18 cellular contexts compared by ENCODE assay signal in genomic region chr2:75676464-75676863, GRCh38. TPM values are rescaled to one million over a fixed set of nuclear protein-coding genes. Genes with fewer than 3 reads are reported as not detected.
DNase-seq lines count a peak whose midpoint lies in the region; ATAC-seq, FAIRE-seq and TF ChIP-seq lines count a peak whose summit lies in the region.
"Had no signal": no experiment of that assay in that cellular context is flagged by ENCODE, and none has a peak within 500 bp of the region (broad histone marks: within the 10 kb centered on the region; RNA-seq: fewer than 3 reads in every experiment).

No MANE protein-coding gene starts in this region.

- TF ChIP-seq EP300 in HepG2 (IDR thresholded peaks at IDR 0.05; ENCODE audit: low read depth in 2 of 2, low read length in 2 of 2) (no peak), HepG2 (CRISPR knock-in tag; IDR thresholded peaks at IDR 0.05; ENCODE audit: borderline replicate concordance) (no peak)

- H3K9me3 ChIP-seq in right lobe of liver, result no peaks in the 10 kb centered on the region
- H3K9me3 ChIP-seq in HepG2 (ENCODE audit: low read length), result no peaks in the 10 kb centered on the region
- H3K9me3 ChIP-seq in skeletal muscle tissue (ENCODE audit: control insufficient read depth in 3 of 3, low read length in 3 of 3), result no peaks in the 10 kb centered on the region
- H3K9me3 ChIP-seq in vagina, result no peaks in the 10 kb centered on the region
- H3K9me3 ChIP-seq: BE2C had no signal

- no peak for TF ChIP-seq CTCF in right lobe of liver (IDR thresholded peaks at IDR 0.05)
- TF ChIP-seq CTCF in HepG2 (CRISPR knock-in tag; IDR thresholded peaks at IDR 0.05), result no peak
- TF ChIP-seq CTCF in vagina (IDR thresholded peaks at IDR 0.05), result no peak

- ATAC-seq in right lobe of liver (peak in 3 of 4 donors; percentile 36 to 69 (median 50)), HepG2 (no peak)

- TF ChIP-seq RAD21 in HepG2 (CRISPR knock-in tag; IDR thresholded peaks at IDR 0.05), result no peak

- no peaks in the 10 kb centered on the region for H3K27me3 Mint-ChIP-seq in activated T-helper 2 cell treated with anti-CD3 and anti-CD28 coated beads, Interferon-gamma antibody, Interleukin-2, Interleukin-4, amounts not matched to agents 10 μg/mL and 5 μg/mL and 100 μg/mL, durations not matched to agents 14 hours and 24 hours and 36 hours (ENCODE audit: low read depth)
- H3K27me3 Mint-ChIP-seq: CD4-positive, CD25-positive, alpha-beta regulatory T cell; CD8-positive, alpha-beta memory T cell had no signal

- 72% methylated on average over 3 of the region's 3 CpGs for WGBS in right lobe of liver (ENCODE audit: insufficient coverage, low coverage, low lambda C conversion rate, missing lambda C conversion rate)
- 96% methylated on average over 3 of the region's 3 CpGs for WGBS in HepG2 (ENCODE audit: low lambda C conversion rate)

- no peaks in the 10 kb centered on the region for H4K20me1 ChIP-seq in HepG2 (ENCODE audit: insufficient read depth, low read length)

- H3K4me1 ChIP-seq in right lobe of liver (peaks cover 0 to 17% (median 8%) of the 10 kb centered on the region in 4 donors), HepG2 (ENCODE audit: insufficient read depth, low read length) (no peaks in the 10 kb centered on the region), skeletal muscle tissue (ENCODE audit: control insufficient read depth in 3 of 3, insufficient read depth in 3 of 3, low read length in 3 of 3) (peaks cover 9 to 17% (median 14%) of the 10 kb centered on the region in 3 donors), vagina (no peaks in the 10 kb centered on the region)
- H3K4me1 ChIP-seq: BE2C had no signal

- CTCF ChIA-PET in HepG2 (lab: Yijun Ruan, JAX; ENCODE audit: low intra/inter-chr PET ratio, low total read pairs), result interaction anchor here (1.2 to 3.9 kb wide), 3 partner anchors 30 to 39 kb away, joined by 3 to 71 read pairs (median 3); partner anchors contain the start of gene MRPL19

- H2AFZ ChIP-seq in HepG2 (ENCODE audit: low read length), result no peak overlapping the region

- intact Hi-C loops in right lobe of liver (cut with DNase I) (no loop called here), HepG2 (cut with micrococcal nuclease; ENCODE audit: unreplicated experiment) (no loop called here), vagina (cut with DNase I) (no loop called here)
- intact Hi-C loops in activated T-helper 2 cell treated with anti-CD3 and anti-CD28 coated beads, Interferon-gamma antibody, Interleukin-2, Interleukin-4, amounts not matched to agents 10 μg/mL and 5 μg/mL and 100 μg/mL, durations not matched to agents 14 hours and 24 hours and 36 hours (cut with micrococcal nuclease), result loop anchor here (5.0 kb wide), 1 partner anchor 36 kb away; the partner anchor contains the start of gene GCFC2

- H3K4me1 Mint-ChIP-seq in activated T-helper 2 cell treated with anti-CD3 and anti-CD28 coated beads, Interferon-gamma antibody, Interleukin-2, Interleukin-4, amounts not matched to agents 10 μg/mL and 5 μg/mL and 100 μg/mL, durations not matched to agents 14 hours and 24 hours and 36 hours (ENCODE audit: low read depth), result peaks cover 18% of the 10 kb centered on the region
- H3K4me1 Mint-ChIP-seq: H9 had no signal

- H3K4me2 ChIP-seq in HepG2 (ENCODE audit: low read depth, low read length), result no peak overlapping the region

- H3K9ac ChIP-seq in HepG2 (ENCODE audit: insufficient read depth, low read depth, low read length) (no peak overlapping the region), skeletal muscle tissue (ENCODE audit: low read depth in 1 of 3, low read length in 3 of 3) (no peak overlapping the region)

- H3K27me3 ChIP-seq in right lobe of liver (no peaks in the 10 kb centered on the region), HepG2 (ENCODE audit: control insufficient read depth in 1 of 2, insufficient read depth in 2 of 2, low read length in 2 of 2) (no peaks in the 10 kb centered on the region), skeletal muscle tissue (ENCODE audit: control insufficient read depth in 3 of 3, insufficient read depth in 3 of 3, low read length in 3 of 3) (no peaks in the 10 kb centered on the region), vagina (no peaks in the 10 kb centered on the region)
- H3K27me3 ChIP-seq: BE2C had no signal

- TF ChIP-seq POLR2A in right lobe of liver (IDR thresholded peaks at IDR 0.05), result no peak
- TF ChIP-seq POLR2A in HepG2 (IDR thresholded peaks at IDR 0.05; ENCODE audit: insufficient read depth in 1 of 2, low read depth in 2 of 2, low read length in 2 of 2), result no peak
- no peak for TF ChIP-seq POLR2A in vagina (IDR thresholded peaks at IDR 0.05)

- H3K9me3 Mint-ChIP-seq in activated T-helper 2 cell treated with anti-CD3 and anti-CD28 coated beads, Interferon-gamma antibody, Interleukin-2, Interleukin-4, amounts not matched to agents 10 μg/mL and 5 μg/mL and 100 μg/mL, durations not matched to agents 14 hours and 24 hours and 36 hours, result no peaks in the 10 kb centered on the region
- H3K9me3 Mint-ChIP-seq: CD4-positive, CD25-positive, alpha-beta regulatory T cell; CD8-positive, alpha-beta memory T cell; H9 had no signal

- H3K36me3 Mint-ChIP-seq in activated T-helper 2 cell treated with anti-CD3 and anti-CD28 coated beads, Interferon-gamma antibody, Interleukin-2, Interleukin-4, amounts not matched to agents 10 μg/mL and 5 μg/mL and 100 μg/mL, durations not matched to agents 14 hours and 24 hours and 36 hours (ENCODE audit: low read depth), result peaks cover 23% of the 10 kb centered on the region

- BruUV-seq in HepG2 (replicated peaks; lab: Mats Ljungman, UMichigan), result no TSS peak

- in situ Hi-C loops in HepG2 (cut with HindIII; ENCODE audit: extremely low pct_ligation_motif_present, low pct_unique_long_range_greater_than_20kb), result loop anchor here (5.0 kb wide), 1 partner anchor 39 kb away; no protein-coding TSS in a partner anchor

- H3K36me3 ChIP-seq in right lobe of liver, result peaks cover 0 to 16% (median 4%) of the 10 kb centered on the region in 4 donors
- peaks cover 10 to 47% of the 10 kb centered on the region in 2 experiments for H3K36me3 ChIP-seq in HepG2 (replicated peaks in 1 of 2; ENCODE audit: control insufficient read depth in 1 of 2, insufficient read depth in 2 of 2, low read length in 2 of 2)
- peaks cover 0 to 21% (median 5%) of the 10 kb centered on the region in 3 donors for H3K36me3 ChIP-seq in skeletal muscle tissue (ENCODE audit: control insufficient read depth in 3 of 3, insufficient read depth in 3 of 3, low read length in 3 of 3)
- H3K36me3 ChIP-seq in vagina, result peaks cover 0 to 10% of the 10 kb centered on the region in 2 donors
- H3K36me3 ChIP-seq: BE2C had no signal

- H3K27ac ChIP-seq in right lobe of liver (no peak overlapping the region), HepG2 (ENCODE audit: extremely low read length, insufficient read depth, low read length) (no peak overlapping the region), skeletal muscle tissue (ENCODE audit: low read depth, low read length) (peak overlapping the region; percentile 82), vagina (no peak overlapping the region)
- H3K27ac ChIP-seq: HL-60 had no signal

- POLR2A ChIA-PET in HepG2 (lab: Yijun Ruan, JAX), result no interaction called here

- DNase-seq in right lobe of liver (no peak), HepG2 (ENCODE audit: low spot score) (no peak), vagina (ENCODE audit: extremely low spot score in 2 of 2) (no peak), mesenteric fat pad (ENCODE audit: low spot score) (no peak), Ammon's horn (ENCODE audit: low spot score) (no peak)
- DNase-seq in activated T-helper 2 cell treated with anti-CD3 and anti-CD28 coated beads, Interferon-gamma antibody, Interleukin-2, Interleukin-4, amounts not matched to agents 10 μg/mL and 5 μg/mL and 100 μg/mL, durations not matched to agents 14 hours and 24 hours and 36 hours (ENCODE audit: low spot score), result no peak
- DNase-seq: BE2C; CD4-positive, CD25-positive, alpha-beta regulatory T cell; CD8-positive, alpha-beta memory T cell; COR-L47; DMS53; DND-41; EL; H9; IMR-90 had no signal

- H3K79me2 ChIP-seq in HepG2 (ENCODE audit: insufficient read depth, low read length), result no peaks in the 10 kb centered on the region

- H3K4me3 ChIP-seq in right lobe of liver, result no peak overlapping the region
- no peak overlapping the region for H3K4me3 ChIP-seq in HepG2 (replicated peaks in 1 of 3; ENCODE audit: insufficient read depth in 1 of 3, low read depth in 2 of 3, low read length in 3 of 3)
- no peak overlapping the region for H3K4me3 ChIP-seq in skeletal muscle tissue (ENCODE audit: low read length in 3 of 3)
- H3K4me3 ChIP-seq in vagina, result no peak overlapping the region

- H3K4me3 Mint-ChIP-seq in activated T-helper 2 cell treated with anti-CD3 and anti-CD28 coated beads, Interferon-gamma antibody, Interleukin-2, Interleukin-4, amounts not matched to agents 10 μg/mL and 5 μg/mL and 100 μg/mL, durations not matched to agents 14 hours and 24 hours and 36 hours (ENCODE audit: low read depth), result no peak overlapping the region
- H3K4me3 Mint-ChIP-seq: H9 had no signal

- FAIRE-seq in HepG2 (lab: Jason Lieb, UNC) (no peak), islet of Langerhans (lab: Jason Lieb, UNC) (peak; percentile 84)

- H3K27ac Mint-ChIP-seq in activated T-helper 2 cell treated with anti-CD3 and anti-CD28 coated beads, Interferon-gamma antibody, Interleukin-2, Interleukin-4, amounts not matched to agents 10 μg/mL and 5 μg/mL and 100 μg/mL, durations not matched to agents 14 hours and 24 hours and 36 hours, result peak overlapping the region; percentile 71
- H3K27ac Mint-ChIP-seq: H9 had no signal

RNA-seq across cellular contexts. Expression of gene MRPL19, which starts 29.9 kb away (rescaled TPM):
- total RNA-seq in right lobe of liver, result 10 to 100 TPM; 41.4 to 50.2 (median 44.0) TPM
- 163 and 248 TPM in 2 replicates for total RNA-seq in HepG2 (2016; rRNA removed; fragmentation: Illumina TruSeq; extraction: Trizol)
- 60.1 and 62.4 TPM in 2 replicates for total RNA-seq in HepG2 (2016; cell fraction: cytosol; rRNA removed; fragmentation: Illumina TruSeq; extraction: Trizol; ENCODE audit: low read depth)
- 157 and 259 TPM in 2 replicates for total RNA-seq in HepG2 (2016; cell fraction: insoluble cytoplasmic fraction; rRNA removed; fragmentation: Illumina TruSeq; extraction: Trizol)
- 81.7 and 88.8 TPM in 2 replicates for total RNA-seq in HepG2 (2016; cell fraction: membrane; rRNA removed; fragmentation: Illumina TruSeq; extraction: Trizol)
- 77.4 and 86.6 TPM in 2 replicates for total RNA-seq in HepG2 (2016; cell fraction: nucleus; rRNA removed; fragmentation: Illumina TruSeq; extraction: Trizol)
- polyA plus RNA-seq in HepG2 (2011; rRNA removed), result 27.7 and 43.2 TPM in 2 replicates
- 22.2 and 26.1 TPM in 2 replicates for polyA plus RNA-seq in HepG2 (2011; cell fraction: cytosol; rRNA removed)
- 15.2 and 16.6 TPM in 2 replicates for polyA plus RNA-seq in HepG2 (2011; cell fraction: nucleus; rRNA removed)
- polyA plus RNA-seq in HepG2 (2012), result 37.9 and 66.8 TPM in 2 replicates
- polyA plus RNA-seq in HepG2 (2016; cell fraction: cytosol; fragmentation: Illumina TruSeq; extraction: Trizol; ENCODE audit: low read depth), result 54.7 and 55.9 TPM in 2 replicates
- polyA plus RNA-seq in HepG2 (2016; cell fraction: insoluble cytoplasmic fraction; fragmentation: Illumina TruSeq; extraction: Trizol; ENCODE audit: low read depth), result 233 and 251 TPM in 2 replicates
- polyA plus RNA-seq in HepG2 (2016; cell fraction: membrane; fragmentation: Illumina TruSeq; extraction: Trizol; ENCODE audit: low read depth), result 56.1 and 61.5 TPM in 2 replicates
- polyA plus RNA-seq in HepG2 (2016; cell fraction: nucleus; fragmentation: Illumina TruSeq; extraction: Trizol; ENCODE audit: insufficient read depth, low read depth), result 72.7 and 74.8 TPM in 2 replicates
- 14.2 and 34.0 TPM in 2 replicates for polyA minus RNA-seq in HepG2 (2011; rRNA and poly(A)+ RNA removed; ENCODE audit: low replicate concordance)
- 30.5 and 33.6 TPM in 2 replicates for polyA minus RNA-seq in HepG2 (2011; cell fraction: cytosol; rRNA and poly(A)+ RNA removed)
- 101 and 126 TPM in 2 replicates for polyA minus RNA-seq in HepG2 (2011; cell fraction: nucleus; rRNA and poly(A)+ RNA removed)
- 67.7 and 73.5 TPM in 2 replicates for total RNA-seq in activated T-helper 2 cell treated with anti-CD3 and anti-CD28 coated beads, Interferon-gamma antibody, Interleukin-2, Interleukin-4, amounts not matched to agents 10 μg/mL and 5 μg/mL and 100 μg/mL, durations not matched to agents 14 hours and 24 hours and 36 hours
- 24.0 TPM for total RNA-seq in skeletal muscle tissue
- total RNA-seq in vagina, result 34.1 TPM
- total RNA-seq in mesenteric fat pad, result 53.1 TPM

RNA-seq across cellular contexts. Expression of gene GCFC2, which starts 34.3 kb away (rescaled TPM):
- total RNA-seq in right lobe of liver, result 10 to 100 TPM; 10.9 to 21.6 (median 16.5) TPM
- total RNA-seq in HepG2 (2016; rRNA removed; fragmentation: Illumina TruSeq; extraction: Trizol), result 49.0 and 65.8 TPM in 2 replicates
- total RNA-seq in HepG2 (2016; cell fraction: cytosol; rRNA removed; fragmentation: Illumina TruSeq; extraction: Trizol; ENCODE audit: low read depth), result 38.0 and 42.3 TPM in 2 replicates
- 50.2 and 66.0 TPM in 2 replicates for total RNA-seq in HepG2 (2016; cell fraction: insoluble cytoplasmic fraction; rRNA removed; fragmentation: Illumina TruSeq; extraction: Trizol)
- 58.7 and 63.9 TPM in 2 replicates for total RNA-seq in HepG2 (2016; cell fraction: membrane; rRNA removed; fragmentation: Illumina TruSeq; extraction: Trizol)
- 49.7 and 60.7 TPM in 2 replicates for total RNA-seq in HepG2 (2016; cell fraction: nucleus; rRNA removed; fragmentation: Illumina TruSeq; extraction: Trizol)
- polyA plus RNA-seq in HepG2 (2011; rRNA removed), result 22.5 and 26.8 TPM in 2 replicates
- 9.9 and 11.6 TPM in 2 replicates for polyA plus RNA-seq in HepG2 (2011; cell fraction: cytosol; rRNA removed)
- 17.0 and 21.1 TPM in 2 replicates for polyA plus RNA-seq in HepG2 (2011; cell fraction: nucleus; rRNA removed)
- polyA plus RNA-seq in HepG2 (2012), result 21.1 and 34.2 TPM in 2 replicates
- 55.9 and 64.3 TPM in 2 replicates for polyA plus RNA-seq in HepG2 (2016; cell fraction: cytosol; fragmentation: Illumina TruSeq; extraction: Trizol; ENCODE audit: low read depth)
- polyA plus RNA-seq in HepG2 (2016; cell fraction: insoluble cytoplasmic fraction; fragmentation: Illumina TruSeq; extraction: Trizol; ENCODE audit: low read depth), result 55.7 and 56.0 TPM in 2 replicates
- polyA plus RNA-seq in HepG2 (2016; cell fraction: membrane; fragmentation: Illumina TruSeq; extraction: Trizol; ENCODE audit: low read depth), result 58.8 and 59.6 TPM in 2 replicates
- polyA plus RNA-seq in HepG2 (2016; cell fraction: nucleus; fragmentation: Illumina TruSeq; extraction: Trizol; ENCODE audit: insufficient read depth, low read depth), result 62.4 and 66.5 TPM in 2 replicates
- 4.6 and 5.0 TPM in 2 replicates for polyA minus RNA-seq in HepG2 (2011; rRNA and poly(A)+ RNA removed; ENCODE audit: low replicate concordance)
- polyA minus RNA-seq in HepG2 (2011; cell fraction: cytosol; rRNA and poly(A)+ RNA removed), result 6.8 and 8.4 TPM in 2 replicates
- 46.5 and 59.9 TPM in 2 replicates for polyA minus RNA-seq in HepG2 (2011; cell fraction: nucleus; rRNA and poly(A)+ RNA removed)
- total RNA-seq in activated T-helper 2 cell treated with anti-CD3 and anti-CD28 coated beads, Interferon-gamma antibody, Interleukin-2, Interleukin-4, amounts not matched to agents 10 μg/mL and 5 μg/mL and 100 μg/mL, durations not matched to agents 14 hours and 24 hours and 36 hours, result 32.0 and 32.1 TPM in 2 replicates
- total RNA-seq in skeletal muscle tissue, result 14.1 TPM
- total RNA-seq in vagina, result 35.6 TPM
- 23.4 TPM for total RNA-seq in mesenteric fat pad
